In the genomic region with DNA sequence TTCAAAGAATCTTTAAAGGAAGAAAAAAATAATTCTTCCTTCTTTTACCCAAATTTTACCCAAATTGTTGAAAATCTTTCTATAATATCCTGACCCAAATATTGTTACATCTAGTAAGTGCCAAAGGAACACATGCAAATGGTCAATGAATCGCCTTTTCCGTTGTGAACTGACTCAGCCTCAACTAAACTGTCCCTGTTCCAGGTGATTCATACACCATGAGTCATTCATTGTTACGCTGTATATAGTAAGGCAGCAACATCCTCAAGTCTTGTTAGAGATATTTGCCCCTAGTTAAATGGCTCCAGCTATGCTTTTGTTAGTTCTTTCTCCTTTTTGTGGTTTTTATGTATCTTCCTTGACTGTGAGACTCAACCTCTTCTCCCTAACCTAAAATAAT, we compare ENCODE assay signal across 1 cellular context.
TF ChIP-seq lines count a peak whose summit lies in the region.

No MANE protein-coding gene starts in this region.

TF ChIP-seq in GM23338, 12 proteins besides CTCF, POLR2A, EP300 and RAD21 (continued from another document):
- TF ChIP-seq, protein P1, sequence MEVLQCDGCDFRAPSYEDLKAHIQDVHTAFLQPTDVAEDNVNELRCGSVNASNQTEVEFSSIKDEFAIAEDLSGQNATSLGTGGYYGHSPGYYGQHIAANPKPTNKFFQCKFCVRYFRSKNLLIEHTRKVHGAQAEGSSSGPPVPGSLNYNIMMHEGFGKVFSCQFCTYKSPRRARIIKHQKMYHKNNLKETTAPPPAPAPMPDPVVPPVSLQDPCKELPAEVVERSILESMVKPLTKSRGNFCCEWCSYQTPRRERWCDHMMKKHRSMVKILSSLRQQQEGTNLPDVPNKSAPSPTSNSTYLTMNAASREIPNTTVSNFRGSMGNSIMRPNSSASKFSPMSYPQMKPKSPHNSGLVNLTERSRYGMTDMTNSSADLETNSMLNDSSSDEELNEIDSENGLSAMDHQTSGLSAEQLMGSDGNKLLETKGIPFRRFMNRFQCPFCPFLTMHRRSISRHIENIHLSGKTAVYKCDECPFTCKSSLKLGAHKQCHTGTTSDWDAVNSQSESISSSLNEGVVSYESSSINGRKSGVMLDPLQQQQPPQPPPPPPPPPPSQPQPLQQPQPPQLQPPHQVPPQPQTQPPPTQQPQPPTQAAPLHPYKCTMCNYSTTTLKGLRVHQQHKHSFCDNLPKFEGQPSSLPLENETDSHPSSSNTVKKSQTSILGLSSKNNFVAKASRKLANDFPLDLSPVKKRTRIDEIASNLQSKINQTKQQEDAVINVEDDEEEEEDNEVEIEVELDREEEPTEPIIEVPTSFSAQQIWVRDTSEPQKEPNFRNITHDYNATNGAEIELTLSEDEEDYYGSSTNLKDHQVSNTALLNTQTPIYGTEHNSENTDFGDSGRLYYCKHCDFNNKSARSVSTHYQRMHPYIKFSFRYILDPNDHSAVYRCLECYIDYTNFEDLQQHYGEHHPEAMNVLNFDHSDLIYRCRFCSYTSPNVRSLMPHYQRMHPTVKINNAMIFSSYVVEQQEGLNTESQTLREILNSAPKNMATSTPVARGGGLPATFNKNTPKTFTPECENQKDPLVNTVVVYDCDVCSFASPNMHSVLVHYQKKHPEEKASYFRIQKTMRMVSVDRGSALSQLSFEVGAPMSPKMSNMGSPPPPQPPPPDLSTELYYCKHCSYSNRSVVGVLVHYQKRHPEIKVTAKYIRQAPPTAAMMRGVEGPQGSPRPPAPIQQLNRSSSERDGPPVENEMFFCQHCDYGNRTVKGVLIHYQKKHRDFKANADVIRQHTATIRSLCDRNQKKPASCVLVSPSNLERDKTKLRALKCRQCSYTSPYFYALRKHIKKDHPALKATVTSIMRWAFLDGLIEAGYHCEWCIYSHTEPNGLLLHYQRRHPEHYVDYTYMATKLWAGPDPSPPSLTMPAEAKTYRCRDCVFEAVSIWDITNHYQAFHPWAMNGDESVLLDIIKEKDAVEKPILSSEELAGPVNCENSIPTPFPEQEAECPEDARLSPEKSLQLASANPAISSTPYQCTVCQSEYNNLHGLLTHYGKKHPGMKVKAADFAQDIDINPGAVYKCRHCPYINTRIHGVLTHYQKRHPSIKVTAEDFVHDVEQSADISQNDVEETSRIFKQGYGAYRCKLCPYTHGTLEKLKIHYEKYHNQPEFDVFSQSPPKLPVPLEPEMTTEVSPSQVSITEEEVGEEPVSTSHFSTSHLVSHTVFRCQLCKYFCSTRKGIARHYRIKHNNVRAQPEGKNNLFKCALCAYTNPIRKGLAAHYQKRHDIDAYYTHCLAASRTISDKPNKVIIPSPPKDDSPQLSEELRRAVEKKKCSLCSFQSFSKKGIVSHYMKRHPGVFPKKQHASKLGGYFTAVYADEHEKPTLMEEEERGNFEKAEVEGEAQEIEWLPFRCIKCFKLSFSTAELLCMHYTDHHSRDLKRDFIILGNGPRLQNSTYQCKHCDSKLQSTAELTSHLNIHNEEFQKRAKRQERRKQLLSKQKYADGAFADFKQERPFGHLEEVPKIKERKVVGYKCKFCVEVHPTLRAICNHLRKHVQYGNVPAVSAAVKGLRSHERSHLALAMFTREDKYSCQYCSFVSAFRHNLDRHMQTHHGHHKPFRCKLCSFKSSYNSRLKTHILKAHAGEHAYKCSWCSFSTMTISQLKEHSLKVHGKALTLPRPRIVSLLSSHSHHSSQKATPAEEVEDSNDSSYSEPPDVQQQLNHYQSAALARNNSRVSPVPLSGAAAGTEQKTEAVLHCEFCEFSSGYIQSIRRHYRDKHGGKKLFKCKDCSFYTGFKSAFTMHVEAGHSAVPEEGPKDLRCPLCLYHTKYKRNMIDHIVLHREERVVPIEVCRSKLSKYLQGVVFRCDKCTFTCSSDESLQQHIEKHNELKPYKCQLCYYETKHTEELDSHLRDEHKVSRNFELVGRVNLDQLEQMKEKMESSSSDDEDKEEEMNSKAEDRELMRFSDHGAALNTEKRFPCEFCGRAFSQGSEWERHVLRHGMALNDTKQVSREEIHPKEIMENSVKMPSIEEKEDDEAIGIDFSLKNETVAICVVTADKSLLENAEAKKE (CRISPR knock-in tag; IDR thresholded peaks at IDR 0.05): no peak
